9 cellular contexts compared by ENCODE assay signal in the genomic region with DNA sequence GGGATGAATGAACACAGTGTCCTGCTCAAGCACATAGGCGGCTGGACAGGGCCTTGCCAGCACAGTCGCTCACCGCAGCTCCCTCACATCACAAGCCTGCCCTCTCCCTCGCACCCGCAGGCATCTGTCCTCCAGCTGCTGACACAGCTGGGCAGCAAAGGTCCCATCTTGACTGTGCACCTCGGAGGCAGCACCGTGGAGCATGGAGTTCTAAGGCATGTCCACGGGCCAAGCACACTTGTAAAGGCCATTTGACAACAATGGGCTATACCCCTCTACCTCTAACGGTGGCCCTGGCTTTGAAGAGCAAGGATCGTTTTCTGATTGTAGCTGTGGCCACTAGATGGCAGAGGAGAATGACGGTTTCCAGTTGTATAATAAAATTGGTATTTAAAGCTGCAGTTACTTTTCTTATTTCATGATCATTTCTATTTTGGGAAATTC. TPM values are rescaled to one million over a fixed set of nuclear protein-coding genes. Genes with fewer than 3 reads are reported as not detected.
DNase-seq lines count a peak whose midpoint lies in the region; ATAC-seq and TF ChIP-seq lines count a peak whose summit lies in the region.
"Had no signal": no experiment of that assay in that cellular context is flagged by ENCODE, and none has a peak within 500 bp of the region (broad histone marks: within the 10 kb centered on the region; RNA-seq: fewer than 3 reads in every experiment).

No MANE protein-coding gene starts in this region.

- WGBS in thyroid gland, 2 donors, result 24 to 37% methylated on average over 8 to 11 of the region's 11 CpGs

- no peaks in the 10 kb centered on the region for H3K79me2 ChIP-seq in Loucy (ENCODE audit: insufficient read depth, low read length)

- no peak for DNase-seq in Right ventricle myocardium inferior (ENCODE audit: missing footprints)
- DNase-seq in cardiac septum (ENCODE audit: low spot score), result no peak
- peak; percentile 18 for DNase-seq in astrocyte of the spinal cord (ENCODE audit: low read depth, low spot score)
- peak; percentile 52 for DNase-seq in inferior parietal cortex (ENCODE audit: extremely low spot score)
- DNase-seq in thyroid gland, result no peak
- DNase-seq in activated T-helper 1 cell treated with anti-CD3 and anti-CD28 coated beads, Interleukin-12 subunit alpha, Interleukin-12 subunit beta, Interleukin-2, Interleukin-4 antibody, amounts not matched to agents 30 ng/mL and 10 ng/mL and 1 ng/mL, durations not matched to agents 14 hours and 24 hours and 36 hours (ENCODE audit: low spot score), result no peak
- DNase-seq: activated naive CD8-positive, alpha-beta T cell treated with anti-CD3 and anti-CD28 coated beads, Interleukin-2, amount 10 ng/mL, durations not matched to agents 7 days and 5 days had no signal

- H3K27ac ChIP-seq in thyroid gland, result no peak overlapping the region

- H3K9me2 ChIP-seq in Loucy (replicated peaks; ENCODE audit: low read depth, low read length), result no peaks in the 10 kb centered on the region

- peaks cover 2% of the 10 kb centered on the region for H3K27me3 Mint-ChIP-seq in activated T-helper 1 cell treated with anti-CD3 and anti-CD28 coated beads, Interleukin-12 subunit alpha, Interleukin-12 subunit beta, Interleukin-2, Interleukin-4 antibody, amounts not matched to agents 30 ng/mL and 10 ng/mL and 1 ng/mL, durations not matched to agents 14 hours and 24 hours and 36 hours (ENCODE audit: insufficient read depth)
- H3K27me3 Mint-ChIP-seq: activated naive CD8-positive, alpha-beta T cell treated with anti-CD3 and anti-CD28 coated beads, Interleukin-2, amount 10 ng/mL, durations not matched to agents 7 days and 5 days had no signal

- in situ Hi-C loops in astrocyte of the spinal cord (cut with HindIII; ENCODE audit: low sequenced_read_pairs), result no loop called here

- H3K9me3 Mint-ChIP-seq in activated T-helper 1 cell treated with anti-CD3 and anti-CD28 coated beads, Interleukin-12 subunit alpha, Interleukin-12 subunit beta, Interleukin-2, Interleukin-4 antibody, amounts not matched to agents 30 ng/mL and 10 ng/mL and 1 ng/mL, durations not matched to agents 14 hours and 24 hours and 36 hours, result no peaks in the 10 kb centered on the region
- H3K9me3 Mint-ChIP-seq: activated naive CD8-positive, alpha-beta T cell treated with anti-CD3 and anti-CD28 coated beads, Interleukin-2, amount 10 ng/mL, durations not matched to agents 7 days and 5 days had no signal

- TF ChIP-seq CTCF in Loucy (conservative IDR thresholded peaks at IDR 0.05; ENCODE audit: low read length), result peak; percentile 67
- peak; percentile 71 for TF ChIP-seq CTCF in astrocyte of the spinal cord (IDR thresholded peaks at IDR 0.05; ENCODE audit: low read depth, low read length)
- peak in 5 of 6 experiments; percentile 18 to 48 (median 27) for TF ChIP-seq CTCF in thyroid gland (IDR thresholded peaks at IDR 0.05)

- ATAC-seq in Right ventricle myocardium inferior (peak; percentile 26), HG02588 (IDR thresholded peaks at IDR 0.05; ENCODE audit: unreplicated experiment) (no peak)

- H3F3A ChIP-seq in Loucy (ENCODE audit: low read depth), result no peaks in the 10 kb centered on the region

- no peak overlapping the region for H3K4me2 ChIP-seq in Loucy (ENCODE audit: low read depth, low read length, poor library complexity, severe bottlenecking)

- H4K20me1 ChIP-seq in Loucy (ENCODE audit: insufficient read depth, low read length, poor library complexity, severe bottlenecking), result no peaks in the 10 kb centered on the region

- intact Hi-C loops in Right ventricle myocardium inferior (cut with DNase I), result loop anchor here (5.0 to 10.0 kb wide), 2 partner anchors 306 to 594 kb away; a partner anchor contains a TSS
- intact Hi-C loops in cardiac septum (cut with DNase I), result loop anchor here (5.0 to 10.0 kb wide), 2 partner anchors 304 to 461 kb away; a partner anchor contains a TSS
- intact Hi-C loops in thyroid gland (cut with DNase I), result loop anchor here (10.0 kb wide), 1 partner anchor 124 kb away; no protein-coding TSS in a partner anchor
- intact Hi-C loops in activated T-helper 1 cell treated with anti-CD3 and anti-CD28 coated beads, Interleukin-12 subunit alpha, Interleukin-12 subunit beta, Interleukin-2, Interleukin-4 antibody, amounts not matched to agents 30 ng/mL and 10 ng/mL and 1 ng/mL, durations not matched to agents 14 hours and 24 hours and 36 hours (cut with micrococcal nuclease), result loop anchor here (1.0 to 10.0 kb wide), 5 partner anchors 184 to 1314 kb away; no protein-coding TSS in a partner anchor

- no peak overlapping the region for H3K27ac Mint-ChIP-seq in activated T-helper 1 cell treated with anti-CD3 and anti-CD28 coated beads, Interleukin-12 subunit alpha, Interleukin-12 subunit beta, Interleukin-2, Interleukin-4 antibody, amounts not matched to agents 30 ng/mL and 10 ng/mL and 1 ng/mL, durations not matched to agents 14 hours and 24 hours and 36 hours
- H3K27ac Mint-ChIP-seq: activated naive CD8-positive, alpha-beta T cell treated with anti-CD3 and anti-CD28 coated beads, Interleukin-2, amount 10 ng/mL, durations not matched to agents 7 days and 5 days had no signal

- no peaks in the 10 kb centered on the region for H3K36me3 Mint-ChIP-seq in activated T-helper 1 cell treated with anti-CD3 and anti-CD28 coated beads, Interleukin-12 subunit alpha, Interleukin-12 subunit beta, Interleukin-2, Interleukin-4 antibody, amounts not matched to agents 30 ng/mL and 10 ng/mL and 1 ng/mL, durations not matched to agents 14 hours and 24 hours and 36 hours (ENCODE audit: low read depth)
- H3K36me3 Mint-ChIP-seq: activated naive CD8-positive, alpha-beta T cell treated with anti-CD3 and anti-CD28 coated beads, Interleukin-2, amount 10 ng/mL, durations not matched to agents 7 days and 5 days had no signal

- H3K27me3 ChIP-seq in Loucy (ENCODE audit: insufficient read depth, low read length, poor library complexity, severe bottlenecking) (no peaks in the 10 kb centered on the region), thyroid gland (no peaks in the 10 kb centered on the region)

- H3K36me3 ChIP-seq in Loucy (ENCODE audit: insufficient read depth, low read length) (no peaks in the 10 kb centered on the region), thyroid gland (no peaks in the 10 kb centered on the region)

- no peaks in the 10 kb centered on the region for H3K9me3 ChIP-seq in Loucy (ENCODE audit: insufficient read depth, low read depth, low read length)
- no peaks in the 10 kb centered on the region for H3K9me3 ChIP-seq in thyroid gland

- no peaks in the 10 kb centered on the region for H3K4me1 ChIP-seq in Loucy (ENCODE audit: insufficient read depth, low read length, poor library complexity, severe bottlenecking)
- no peaks in the 10 kb centered on the region for H3K4me1 ChIP-seq in thyroid gland

- no peak overlapping the region for H3K4me3 ChIP-seq in Loucy (ENCODE audit: low read length, poor library complexity, severe bottlenecking)
- H3K4me3 ChIP-seq in astrocyte of the spinal cord (ENCODE audit: low read depth, low read length), result no peak overlapping the region
- H3K4me3 ChIP-seq in thyroid gland (replicated peaks in 1 of 3), result no peak overlapping the region

- H3K4me1 Mint-ChIP-seq in activated T-helper 1 cell treated with anti-CD3 and anti-CD28 coated beads, Interleukin-12 subunit alpha, Interleukin-12 subunit beta, Interleukin-2, Interleukin-4 antibody, amounts not matched to agents 30 ng/mL and 10 ng/mL and 1 ng/mL, durations not matched to agents 14 hours and 24 hours and 36 hours (ENCODE audit: low read depth), result peaks cover 19% of the 10 kb centered on the region

- TF ChIP-seq POLR2A in thyroid gland (IDR thresholded peaks at IDR 0.05), result no peak

- H2AFZ ChIP-seq in Loucy (ENCODE audit: low read length), result no peak overlapping the region

- H3K4me3 Mint-ChIP-seq in activated T-helper 1 cell treated with anti-CD3 and anti-CD28 coated beads, Interleukin-12 subunit alpha, Interleukin-12 subunit beta, Interleukin-2, Interleukin-4 antibody, amounts not matched to agents 30 ng/mL and 10 ng/mL and 1 ng/mL, durations not matched to agents 14 hours and 24 hours and 36 hours, result no peak overlapping the region
- H3K4me3 Mint-ChIP-seq: activated naive CD8-positive, alpha-beta T cell treated with anti-CD3 and anti-CD28 coated beads, Interleukin-2, amount 10 ng/mL, durations not matched to agents 7 days and 5 days had no signal

- H3K9ac ChIP-seq in Loucy (ENCODE audit: low read depth, low read length, poor library complexity, severe bottlenecking), result no peak overlapping the region

RNA-seq across cellular contexts. Expression of a gene that starts 53.8 kb away (rescaled TPM):
- total RNA-seq in Right ventricle myocardium inferior (16.8 TPM), cardiac septum (6.2 TPM), thyroid gland (under 1 TPM in 2 of 4 donors, not detected in 2; 0.20 to 0.22 TPM)
- total RNA-seq in activated T-helper 1 cell treated with anti-CD3 and anti-CD28 coated beads, Interleukin-12 subunit alpha, Interleukin-12 subunit beta, Interleukin-2, Interleukin-4 antibody, amounts not matched to agents 30 ng/mL and 10 ng/mL and 1 ng/mL, durations not matched to agents 14 hours and 24 hours and 36 hours, result 0.12 and 0.26 TPM in 2 replicates

Comparison
In these comparisons a context has a peak if more than half of its experiments do, and no peak if none do; other contexts are left out.
1. DNase-seq: peak in astrocyte of the spinal cord (single experiment) and inferior parietal cortex (single experiment); none in Right ventricle myocardium inferior (single experiment), cardiac septum (single experiment), thyroid gland (0 of 2) and activated T-helper 1 cell treated with anti-CD3 and anti-CD28 coated beads, Interleukin-12 subunit alpha, Interleukin-12 subunit beta, Interleukin-2, Interleukin-4 antibody, amounts not matched to agents 30 ng/mL and 10 ng/mL and 1 ng/mL, durations not matched to agents 14 hours and 24 hours and 36 hours (single experiment).
2. Peak in every context shown above with its lines, with median percentiles within 50 percentile points of each other: CTCF ChIP-seq.